Comparison of ENCODE assay signal across 10 cellular contexts in genomic region chrX:30488092-30488491, GRCh38.
A peak's percentile ranks its signal among the peaks of the same experiment; 100 is the strongest.
DNase-seq lines count a peak whose midpoint lies in the region; ATAC-seq and TF ChIP-seq lines count a peak whose summit lies in the region.
"Had no signal": no experiment of that assay in that cellular context is flagged by ENCODE, and none has a peak within 500 bp of the region (broad histone marks: within the 10 kb centered on the region; RNA-seq: fewer than 3 reads in every experiment).

No MANE protein-coding gene starts in this region.

- H3K36me3 ChIP-seq in mammary epithelial cell (ENCODE audit: insufficient read depth, low read length) (no peaks in the 10 kb centered on the region), testis (ENCODE audit: low read depth, missing control alignments) (no peaks in the 10 kb centered on the region)
- H3K36me3 ChIP-seq: thoracic aorta had no signal

- H3K27ac ChIP-seq in mammary epithelial cell (ENCODE audit: insufficient read depth, low read depth, low read length) (no peak overlapping the region), testis (no peak overlapping the region)
- H3K27ac ChIP-seq: thoracic aorta had no signal

- H3K9me3 ChIP-seq in mammary epithelial cell (replicated peaks; ENCODE audit: insufficient read depth, low read length), result no peaks in the 10 kb centered on the region
- no peaks in the 10 kb centered on the region for H3K9me3 ChIP-seq in testis
- H3K9me3 ChIP-seq: thoracic aorta had no signal

- TF ChIP-seq CTCF in MCF 10A (IDR thresholded peaks at IDR 0.05; ENCODE audit: unreplicated experiment) (no peak), mammary epithelial cell (conservative IDR thresholded peaks at IDR 0.05 in 1 of 2, IDR thresholded peaks at IDR 0.05 in 1 of 2; ENCODE audit: extremely low read depth in 1 of 2, insufficient read depth in 1 of 2, low read depth in 1 of 2, low read length in 2 of 2) (peak in 1 of 2 donors; percentile 45), testis (IDR thresholded peaks at IDR 0.05) (peak in 2 of 3 experiments; percentile 25 to 29)

- H3K4me2 ChIP-seq in mammary epithelial cell (ENCODE audit: insufficient read depth, low read depth, low read length), result no peak overlapping the region

- H3K9me3 Mint-ChIP-seq in MCF 10A (ENCODE audit: unreplicated experiment), result no peaks in the 10 kb centered on the region
- H3K9me3 Mint-ChIP-seq in T-helper 2 cell treated with Interferon-gamma antibody and Interleukin-4, amounts not matched to agents 5 μg/mL and 100 μg/mL, for 36 hours, result no peaks in the 10 kb centered on the region
- H3K9me3 Mint-ChIP-seq in activated CD4-positive, alpha-beta T cell treated with anti-CD3 and anti-CD28 coated beads, Interleukin-2, amount 10 ng/mL, durations not matched to agents 24 days and 14 days, result no peaks in the 10 kb centered on the region

- CTCF ChIA-PET in MCF 10A (lab: Yijun Ruan, JAX) (interaction anchor here (1.0 kb wide), 1 partner anchor 216 kb away, joined by 3 read pairs; no protein-coding TSS in a partner anchor), mammary epithelial cell (lab: Charles Lee; ENCODE audit: low non-redundant PET) (no interaction called here)

- POLR2A ChIA-PET in MCF 10A (lab: Yijun Ruan, JAX), result no interaction called here

- H3K4me3 Mint-ChIP-seq in MCF 10A (ENCODE audit: unreplicated experiment), result no peak overlapping the region
- H3K4me3 Mint-ChIP-seq in T-helper 2 cell treated with Interferon-gamma antibody and Interleukin-4, amounts not matched to agents 5 μg/mL and 100 μg/mL, for 36 hours, result no peak overlapping the region
- no peak overlapping the region for H3K4me3 Mint-ChIP-seq in activated CD4-positive, alpha-beta T cell treated with anti-CD3 and anti-CD28 coated beads, Interleukin-2, amount 10 ng/mL, durations not matched to agents 24 days and 14 days

- TF ChIP-seq POLR2A in testis (IDR thresholded peaks at IDR 0.05), result no peak

- peak; percentile 21 for DNase-seq in MCF 10A (ENCODE audit: unreplicated experiment)
- no peak for DNase-seq in mammary epithelial cell
- DNase-seq in SK-N-DZ (ENCODE audit: low spot score), result peak; percentile 1
- peak; percentile 17 for DNase-seq in testis
- no peak for DNase-seq in T-helper 2 cell treated with Interferon-gamma antibody and Interleukin-4, amounts not matched to agents 5 μg/mL and 100 μg/mL, for 36 hours (ENCODE audit: low spot score)
- DNase-seq in OCI-M2 (lab: John Stamatoyannopoulos, UW; ENCODE audit: unreplicated experiment), result no peak
- DNase-seq in activated CD4-positive, alpha-beta T cell treated with anti-CD3 and anti-CD28 coated beads, Interleukin-2, amount 10 ng/mL, durations not matched to agents 24 days and 14 days, result no peak
- DNase-seq: DMS153 had no signal

- no peaks in the 10 kb centered on the region for H3K4me1 Mint-ChIP-seq in MCF 10A (ENCODE audit: insufficient read depth, unreplicated experiment)
- no peaks in the 10 kb centered on the region for H3K4me1 Mint-ChIP-seq in T-helper 2 cell treated with Interferon-gamma antibody and Interleukin-4, amounts not matched to agents 5 μg/mL and 100 μg/mL, for 36 hours (ENCODE audit: low read depth)
- no peaks in the 10 kb centered on the region for H3K4me1 Mint-ChIP-seq in activated CD4-positive, alpha-beta T cell treated with anti-CD3 and anti-CD28 coated beads, Interleukin-2, amount 10 ng/mL, durations not matched to agents 24 days and 14 days

- 37% methylated on average over 3 of the region's 3 CpGs for WGBS in mammary epithelial cell (ENCODE audit: low coverage, missing lambda C conversion rate)
- 13 to 45% methylated on average over 3 of the region's 3 CpGs for WGBS in testis, 2 donors

- H4K20me1 ChIP-seq in mammary epithelial cell (ENCODE audit: insufficient read depth, low read length), result no peaks in the 10 kb centered on the region

- no peaks in the 10 kb centered on the region for H3K36me3 Mint-ChIP-seq in MCF 10A (ENCODE audit: insufficient read depth, unreplicated experiment)
- no peaks in the 10 kb centered on the region for H3K36me3 Mint-ChIP-seq in T-helper 2 cell treated with Interferon-gamma antibody and Interleukin-4, amounts not matched to agents 5 μg/mL and 100 μg/mL, for 36 hours (ENCODE audit: low read depth)
- no peaks in the 10 kb centered on the region for H3K36me3 Mint-ChIP-seq in activated CD4-positive, alpha-beta T cell treated with anti-CD3 and anti-CD28 coated beads, Interleukin-2, amount 10 ng/mL, durations not matched to agents 24 days and 14 days (ENCODE audit: low read depth)

- H3K27me3 ChIP-seq in mammary epithelial cell (ENCODE audit: insufficient read depth, low read length) (no peaks in the 10 kb centered on the region), testis (no peaks in the 10 kb centered on the region)

- H3K27me3 Mint-ChIP-seq in MCF 10A (ENCODE audit: insufficient read depth, unreplicated experiment), result peaks cover 5% of the 10 kb centered on the region
- no peaks in the 10 kb centered on the region for H3K27me3 Mint-ChIP-seq in T-helper 2 cell treated with Interferon-gamma antibody and Interleukin-4, amounts not matched to agents 5 μg/mL and 100 μg/mL, for 36 hours (ENCODE audit: low read depth)
- no peaks in the 10 kb centered on the region for H3K27me3 Mint-ChIP-seq in activated CD4-positive, alpha-beta T cell treated with anti-CD3 and anti-CD28 coated beads, Interleukin-2, amount 10 ng/mL, durations not matched to agents 24 days and 14 days

- H3K4me3 ChIP-seq in mammary epithelial cell (replicated peaks in 1 of 3; ENCODE audit: insufficient read depth in 1 of 3, low read depth in 2 of 3, low read length in 3 of 3) (no peak overlapping the region), testis (no peak overlapping the region)
- H3K4me3 ChIP-seq: thoracic aorta had no signal

- in situ Hi-C loops in mammary epithelial cell (cut with MboI; ENCODE audit: low sequenced_read_pairs in 2 of 2), result no loop called here

- dilution Hi-C loops in mammary epithelial cell (cut with HindIII; ENCODE audit: low sequenced_read_pairs), result no loop called here

- no peak overlapping the region for H2AFZ ChIP-seq in mammary epithelial cell (ENCODE audit: low read depth, low read length)

- intact Hi-C loops in MCF 10A (cut with micrococcal nuclease), result loop anchor here (1.0 to 5.0 kb wide), 2 partner anchors 213 to 346 kb away; no protein-coding TSS in a partner anchor
- intact Hi-C loops in mammary epithelial cell (cut with micrococcal nuclease), result loop anchor here (1.0 kb wide), 1 partner anchor 213 kb away; no protein-coding TSS in a partner anchor
- intact Hi-C loops in testis (cut with DNase I; ENCODE audit: low total_unique reads), result no loop called here
- intact Hi-C loops in activated CD4-positive, alpha-beta T cell treated with anti-CD3 and anti-CD28 coated beads, Interleukin-2, amount 10 ng/mL, durations not matched to agents 24 days and 14 days (cut with micrococcal nuclease), result no loop called here

- H3K4me1 ChIP-seq in mammary epithelial cell (ENCODE audit: insufficient read depth, low read length) (no peaks in the 10 kb centered on the region), testis (peaks cover 5% of the 10 kb centered on the region)

- H3K27ac Mint-ChIP-seq in MCF 10A (ENCODE audit: low read depth, unreplicated experiment), result no peak overlapping the region
- H3K27ac Mint-ChIP-seq in T-helper 2 cell treated with Interferon-gamma antibody and Interleukin-4, amounts not matched to agents 5 μg/mL and 100 μg/mL, for 36 hours, result no peak overlapping the region
- no peak overlapping the region for H3K27ac Mint-ChIP-seq in activated CD4-positive, alpha-beta T cell treated with anti-CD3 and anti-CD28 coated beads, Interleukin-2, amount 10 ng/mL, durations not matched to agents 24 days and 14 days

- ATAC-seq in HG03064 (IDR thresholded peaks at IDR 0.05; ENCODE audit: low read depth, unreplicated experiment), result peak; percentile 64

- no TSS peak for BruUV-seq in MCF 10A (replicated peaks; lab: Mats Ljungman, UMichigan)
- no TSS peak for BruUV-seq in mammary epithelial cell (replicated peaks; lab: Mats Ljungman, UMichigan)

- no peak overlapping the region for H3K9ac ChIP-seq in mammary epithelial cell (ENCODE audit: insufficient read depth, low read length)

- no peaks in the 10 kb centered on the region for H3K79me2 ChIP-seq in mammary epithelial cell (ENCODE audit: insufficient read depth, low read length)

Comparison
In these comparisons a context has a peak if more than half of its experiments do, and no peak if none do; other contexts are left out.
1. DNase-seq: peak in MCF 10A (single experiment), SK-N-DZ (single experiment) and testis (single experiment); none in mammary epithelial cell (single experiment), T-helper 2 cell treated with Interferon-gamma antibody and Interleukin-4, amounts not matched to agents 5 μg/mL and 100 μg/mL, for 36 hours (single experiment), OCI-M2 (single experiment) and activated CD4-positive, alpha-beta T cell treated with anti-CD3 and anti-CD28 coated beads, Interleukin-2, amount 10 ng/mL, durations not matched to agents 24 days and 14 days (single experiment).
2. intact Hi-C loops: an anchor here in MCF 10A (1.0 to 5.0 kb wide) and mammary epithelial cell (1.0 kb wide); none called in testis and activated CD4-positive, alpha-beta T cell treated with anti-CD3 and anti-CD28 coated beads, Interleukin-2, amount 10 ng/mL, durations not matched to agents 24 days and 14 days.